Comparison of ENCODE assay signal across 22 cellular contexts in the genomic region with DNA sequence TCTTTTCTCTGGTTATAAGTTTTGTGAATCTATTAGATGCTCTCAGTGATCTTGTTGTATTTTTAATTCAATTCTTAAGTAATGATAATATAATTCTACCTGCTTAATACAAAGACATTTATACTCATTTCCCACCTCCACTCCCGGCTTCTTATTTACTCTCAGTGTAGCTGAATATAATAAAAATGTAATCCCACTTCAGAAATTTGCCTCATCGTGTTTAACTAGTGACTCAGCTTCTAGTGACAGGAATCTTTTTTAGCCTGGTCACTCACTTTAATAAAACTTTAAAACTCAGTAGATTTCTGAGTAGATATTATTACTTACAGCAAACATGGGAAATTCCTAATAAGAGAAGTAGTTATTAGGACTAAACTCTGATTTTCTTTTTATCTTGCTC.
DNase-seq lines count a peak whose midpoint lies in the region; ATAC-seq, FAIRE-seq and TF ChIP-seq lines count a peak whose summit lies in the region.
"Had no signal": no experiment of that assay in that cellular context is flagged by ENCODE, and none has a peak within 500 bp of the region (broad histone marks: within the 10 kb centered on the region; RNA-seq: fewer than 3 reads in every experiment).

No MANE protein-coding gene starts in this region.

- no peaks in the 10 kb centered on the region for H3K36me3 ChIP-seq in astrocyte (ENCODE audit: insufficient read depth, low read length)
- no peaks in the 10 kb centered on the region for H3K36me3 ChIP-seq in heart right ventricle
- H3K36me3 ChIP-seq: SJSA1 had no signal

- no peak overlapping the region for H3K9ac ChIP-seq in astrocyte (ENCODE audit: low read length)

- H3K9me3 ChIP-seq in astrocyte (ENCODE audit: insufficient read depth, low read depth, low read length) (no peaks in the 10 kb centered on the region), heart right ventricle (peaks cover 0 to 24% (median 0%) of the 10 kb centered on the region in 11 donors), T-helper 17 cell (ENCODE audit: control insufficient read depth, low read length, poor library complexity, severe bottlenecking) (no peaks in the 10 kb centered on the region)

- H3K4me1 Mint-ChIP-seq in astrocyte (ENCODE audit: low read depth, unreplicated experiment), result peaks cover 22% of the 10 kb centered on the region
- H3K4me1 Mint-ChIP-seq in osteocyte (ENCODE audit: unreplicated experiment), result peaks cover 31% of the 10 kb centered on the region
- no peaks in the 10 kb centered on the region for H3K4me1 Mint-ChIP-seq in T-helper 17 cell
- no peaks in the 10 kb centered on the region for H3K4me1 Mint-ChIP-seq in natural killer cell
- H3K4me1 Mint-ChIP-seq: CD8-positive, alpha-beta memory T cell had no signal

- ATAC-seq in HG02870 (IDR thresholded peaks at IDR 0.05; ENCODE audit: unreplicated experiment) (no peak), heart right ventricle (no peak), T-helper 17 cell (no peak), natural killer cell (no peak)
- ATAC-seq: Panc1 had no signal

- H3K27me3 ChIP-seq in astrocyte (ENCODE audit: insufficient read depth, low read length) (no peaks in the 10 kb centered on the region), heart right ventricle (no peaks in the 10 kb centered on the region)
- H3K27me3 ChIP-seq: SJSA1 had no signal

- H3K4me1 ChIP-seq in astrocyte (ENCODE audit: insufficient read depth, low read length) (no peaks in the 10 kb centered on the region), heart right ventricle (no peaks in the 10 kb centered on the region)
- H3K4me1 ChIP-seq: SJSA1 had no signal

- intact Hi-C loops in heart right ventricle (cut with DNase I) (no loop called here), natural killer cell (cut with micrococcal nuclease) (no loop called here)

- H3K4me3 Mint-ChIP-seq in astrocyte (ENCODE audit: unreplicated experiment) (no peak overlapping the region), osteocyte (ENCODE audit: unreplicated experiment) (no peak overlapping the region), T-helper 17 cell (no peak overlapping the region), natural killer cell (no peak overlapping the region)
- H3K4me3 Mint-ChIP-seq: CD8-positive, alpha-beta memory T cell had no signal

- 73 to 79% methylated on average over 2 of the region's 2 CpGs for WGBS in heart right ventricle, 2 donors

- H4K20me1 ChIP-seq in astrocyte (ENCODE audit: insufficient read depth, low read length), result no peaks in the 10 kb centered on the region

- no peak for FAIRE-seq in astrocyte (lab: Jason Lieb, UNC)
- FAIRE-seq: GM12892, GM18507, H1 had no signal

- no peak overlapping the region for H2AFZ ChIP-seq in astrocyte (ENCODE audit: low read depth, low read length)

- TF ChIP-seq CTCF in astrocyte (IDR thresholded peaks at IDR 0.05; ENCODE audit: insufficient read depth, low read depth, low read length), result no peak
- TF ChIP-seq CTCF in epithelial cell of esophagus (IDR thresholded peaks at IDR 0.05; ENCODE audit: insufficient read depth, low read depth, low read length, missing control alignments), result no peak
- TF ChIP-seq CTCF in osteocyte (IDR thresholded peaks at IDR 0.05), result no peak
- no peak for TF ChIP-seq CTCF in heart right ventricle (IDR thresholded peaks at IDR 0.05)
- no peak for TF ChIP-seq CTCF in natural killer cell (IDR thresholded peaks at IDR 0.05)

- H3K4me3 ChIP-seq in astrocyte (ENCODE audit: insufficient read depth, low read depth, low read length) (no peak overlapping the region), epithelial cell of esophagus (ENCODE audit: low read length) (no peak overlapping the region), heart right ventricle (no peak overlapping the region)
- H3K4me3 ChIP-seq: SJSA1 had no signal

- H3K36me3 Mint-ChIP-seq in astrocyte (ENCODE audit: low read depth, unreplicated experiment) (no peaks in the 10 kb centered on the region), osteocyte (ENCODE audit: unreplicated experiment) (no peaks in the 10 kb centered on the region), T-helper 17 cell (ENCODE audit: low read depth) (no peaks in the 10 kb centered on the region), natural killer cell (peaks cover 24% of the 10 kb centered on the region)
- H3K36me3 Mint-ChIP-seq: CD8-positive, alpha-beta memory T cell had no signal

- DNase-seq in DMS53 (lab: John Stamatoyannopoulos, UW), result peak; percentile 75
- DNase-seq in astrocyte (ENCODE audit: low read depth), result no peak
- peak; percentile 16 for DNase-seq in epithelial cell of esophagus (ENCODE audit: low read depth)
- DNase-seq in osteocyte (ENCODE audit: extremely low spot score, unreplicated experiment), result no peak
- no peak for DNase-seq in heart right ventricle
- no peak for DNase-seq in T-helper 17 cell
- DNase-seq in natural killer cell, result no peak
- DNase-seq: C1 segment of cervical spinal cord; CD8-positive, alpha-beta memory T cell; DMS79; KG1; NCI-H1417 treated with DMSO at 0.1 percent for 48 hours; NCI-H187 treated with DMSO at 0.1 percent for 48 hours; NCI-H2227 treated with DMSO at 0.1 percent for 48 hours; NCI-H510A treated with DMSO at 0.1 percent for 48 hours; NCI-H82 had no signal

- H3K9me3 Mint-ChIP-seq in astrocyte (ENCODE audit: unreplicated experiment) (peaks cover 2% of the 10 kb centered on the region), osteocyte (ENCODE audit: unreplicated experiment) (peaks cover 11% of the 10 kb centered on the region), natural killer cell (peaks cover 10 to 29% of the 10 kb centered on the region in 2 donors)

- peak overlapping the region; percentile 18 for H3K27ac ChIP-seq in astrocyte (ENCODE audit: low read depth, low read length)
- no peak overlapping the region for H3K27ac ChIP-seq in heart right ventricle
- H3K27ac ChIP-seq: SJSA1 had no signal

- no peaks in the 10 kb centered on the region for H3K79me2 ChIP-seq in astrocyte (ENCODE audit: insufficient read depth, low read length)

- peak overlapping the region; percentile 92 for H3K27ac Mint-ChIP-seq in astrocyte (ENCODE audit: unreplicated experiment)
- peak overlapping the region; percentile 80 for H3K27ac Mint-ChIP-seq in osteocyte (ENCODE audit: unreplicated experiment)
- no peak overlapping the region for H3K27ac Mint-ChIP-seq in T-helper 17 cell
- no peak overlapping the region for H3K27ac Mint-ChIP-seq in natural killer cell
- H3K27ac Mint-ChIP-seq: CD8-positive, alpha-beta memory T cell had no signal

- H3K4me2 ChIP-seq in astrocyte (ENCODE audit: low read length), result no peak overlapping the region

- no peaks in the 10 kb centered on the region for H3K27me3 Mint-ChIP-seq in astrocyte (ENCODE audit: low read depth, unreplicated experiment)
- H3K27me3 Mint-ChIP-seq in osteocyte (ENCODE audit: unreplicated experiment), result no peaks in the 10 kb centered on the region
- no peaks in the 10 kb centered on the region for H3K27me3 Mint-ChIP-seq in T-helper 17 cell
- H3K27me3 Mint-ChIP-seq in natural killer cell (ENCODE audit: low read depth in 2 of 2), result no peaks in the 10 kb centered on the region

Comparison
In these comparisons a context has a peak if more than half of its experiments do, and no peak if none do; other contexts are left out.
1. DNase-seq: peak in DMS53 (single experiment) and epithelial cell of esophagus (single experiment); none in astrocyte (single experiment), osteocyte (single experiment), heart right ventricle (0 of 2), T-helper 17 cell (0 of 3) and natural killer cell (single experiment).
2. H3K27ac Mint-ChIP-seq: peak in astrocyte (single experiment) and osteocyte (single experiment); none in T-helper 17 cell (single experiment) and natural killer cell (0 of 2).